ENCODE assay signal across 20 cellular contexts in genomic region chr1:94305704-94306103, GRCh38.
A peak's percentile ranks its signal among the peaks of the same experiment; 100 is the strongest.
DNase-seq lines count a peak whose midpoint lies in the region; ATAC-seq and TF ChIP-seq lines count a peak whose summit lies in the region.
"Had no signal": no experiment of that assay in that cellular context is flagged by ENCODE, and none has a peak within 500 bp of the region (broad histone marks: within the 10 kb centered on the region; RNA-seq: fewer than 3 reads in every experiment).

No MANE protein-coding gene starts in this region.

- H3K27me3 ChIP-seq in MG63: no peaks in the 10 kb centered on the region
- peaks cover 4% of the 10 kb centered on the region for H3K27me3 ChIP-seq in effector memory CD4-positive, alpha-beta T cell (replicated peaks; ENCODE audit: control insufficient read depth, insufficient read depth, low read length, poor library complexity, severe bottlenecking)
- H3K27me3 ChIP-seq: colonic mucosa, SJSA1 had no signal

- no peak overlapping the region for H3K4me3 Mint-ChIP-seq in nephron
- H3K4me3 Mint-ChIP-seq in activated CD4-positive, alpha-beta memory T cell treated with anti-CD3 and anti-CD28 coated beads for 36 hours: no peak overlapping the region
- H3K4me3 Mint-ChIP-seq in Calu3 (ENCODE audit: low read depth, unreplicated experiment): no peak overlapping the region
- H3K4me3 Mint-ChIP-seq: CD8-positive, alpha-beta T cell; immature natural killer cell; mesothelial cell of epicardium; stimulated activated naive CD8-positive, alpha-beta T cell treated with anti-CD3 and anti-CD28 coated beads, Interleukin-15, amount 100 ng/mL, for 72 hours had no signal

- H3K27ac ChIP-seq in coronary artery: peak overlapping the region; percentile 54 to 65
- H3K27ac ChIP-seq in effector memory CD4-positive, alpha-beta T cell (ENCODE audit: insufficient read depth, low read length, poor library complexity, severe bottlenecking): no peak overlapping the region
- H3K27ac ChIP-seq: colonic mucosa, SJSA1 had no signal

- CTCF ChIA-PET in activated CD4-positive, alpha-beta memory T cell treated with anti-CD3 and anti-CD28 coated beads for 36 hours (lab: Charles Lee): no interaction called here
- CTCF ChIA-PET in Calu3 (lab: Charles Lee): no interaction called here

- no peak for TF ChIP-seq CTCF in AG09319 (IDR thresholded peaks at IDR 0.05; ENCODE audit: low read depth, low read length)
- TF ChIP-seq CTCF in coronary artery (IDR thresholded peaks at IDR 0.05): no peak
- no peak for TF ChIP-seq CTCF in nephron (IDR thresholded peaks at IDR 0.05; ENCODE audit: unreplicated experiment in 3 of 3)
- TF ChIP-seq CTCF in Calu3 (IDR thresholded peaks at IDR 0.05; ENCODE audit: unreplicated experiment): no peak

- H3K9me3 Mint-ChIP-seq in nephron (no peaks in the 10 kb centered on the region), Calu3 (ENCODE audit: low read depth, unreplicated experiment) (no peaks in the 10 kb centered on the region)
- H3K9me3 Mint-ChIP-seq in activated CD4-positive, alpha-beta memory T cell treated with anti-CD3 and anti-CD28 coated beads for 36 hours: no peaks in the 10 kb centered on the region
- H3K9me3 Mint-ChIP-seq: CD8-positive, alpha-beta T cell; immature natural killer cell; mesothelial cell of epicardium; stimulated activated naive CD8-positive, alpha-beta T cell treated with anti-CD3 and anti-CD28 coated beads, Interleukin-15, amount 100 ng/mL, for 72 hours had no signal

- BruUV-seq in Calu3 (replicated peaks; lab: Mats Ljungman, UMichigan): no TSS peak

- H3K9me3 ChIP-seq in MG63: no peaks in the 10 kb centered on the region
- H3K9me3 ChIP-seq in effector memory CD4-positive, alpha-beta T cell (ENCODE audit: control insufficient read depth, low read length): no peaks in the 10 kb centered on the region
- H3K9me3 ChIP-seq: colonic mucosa, SJSA1 had no signal

- POLR2A ChIA-PET in activated CD4-positive, alpha-beta memory T cell treated with anti-CD3 and anti-CD28 coated beads for 36 hours (lab: Charles Lee): no interaction called here

- ATAC-seq in HG03354 (IDR thresholded peaks at IDR 0.05; ENCODE audit: poor library complexity, severe bottlenecking, unreplicated experiment): no peak
- ATAC-seq: CD8-positive, alpha-beta T cell; right cardiac atrium; stimulated activated naive CD8-positive, alpha-beta T cell treated with anti-CD3 and anti-CD28 coated beads, Interleukin-15, amount 100 ng/mL, for 72 hours had no signal

- DNase-seq in AG09319 (ENCODE audit: extremely low read depth, low read depth) (peak; percentile 85), MG63 (peak; percentile 64), coronary artery (ENCODE audit: low spot score) (no peak), Calu3 (no peak)
- DNase-seq in activated CD4-positive, alpha-beta memory T cell treated with anti-CD3 and anti-CD28 coated beads for 36 hours: no peak
- DNase-seq in effector memory CD4-positive, alpha-beta T cell: no peak
- DNase-seq: activated CD4-positive, CD25-positive, alpha-beta regulatory T cell treated with anti-CD3 and anti-CD28 coated beads, Interleukin-2, amount 50 U/mL, for 72 hours; activated effector memory CD4-positive, alpha-beta T cell treated with Interleukin-2 at 50 U/mL for 16 hours; amygdala; CD8-positive, alpha-beta T cell; colonic mucosa; immature natural killer cell; NCI-H187 treated with DMSO at 0.1 percent for 48 hours; NCI-H446 treated with DMSO at 0.1 percent for 48 hours; right cardiac atrium; stimulated activated naive CD8-positive, alpha-beta T cell treated with anti-CD3 and anti-CD28 coated beads, Interleukin-15, amount 100 ng/mL, for 72 hours had no signal

- H3K4me1 Mint-ChIP-seq in nephron (peaks cover 15% of the 10 kb centered on the region), Calu3 (ENCODE audit: low read depth, unreplicated experiment) (peaks cover 45% of the 10 kb centered on the region)
- no peaks in the 10 kb centered on the region for H3K4me1 Mint-ChIP-seq in activated CD4-positive, alpha-beta memory T cell treated with anti-CD3 and anti-CD28 coated beads for 36 hours (ENCODE audit: low read depth)
- H3K4me1 Mint-ChIP-seq: immature natural killer cell; stimulated activated naive CD8-positive, alpha-beta T cell treated with anti-CD3 and anti-CD28 coated beads, Interleukin-15, amount 100 ng/mL, for 72 hours had no signal

- no peaks in the 10 kb centered on the region; the same call in none of the 2 replicates for H3K36me3 ChIP-seq in MG63
- no peaks in the 10 kb centered on the region for H3K36me3 ChIP-seq in effector memory CD4-positive, alpha-beta T cell (ENCODE audit: control insufficient read depth, insufficient read depth, low read length)
- H3K36me3 ChIP-seq: colonic mucosa, SJSA1 had no signal

- H3K27me3 Mint-ChIP-seq in nephron (ENCODE audit: low read depth) (no peaks in the 10 kb centered on the region), Calu3 (ENCODE audit: unreplicated experiment) (no peaks in the 10 kb centered on the region)
- H3K27me3 Mint-ChIP-seq in activated CD4-positive, alpha-beta memory T cell treated with anti-CD3 and anti-CD28 coated beads for 36 hours: peaks cover 19% of the 10 kb centered on the region

- H3K36me3 Mint-ChIP-seq in nephron (ENCODE audit: low read depth) (no peaks in the 10 kb centered on the region), Calu3 (ENCODE audit: insufficient read depth, unreplicated experiment) (no peaks in the 10 kb centered on the region)
- H3K36me3 Mint-ChIP-seq in activated CD4-positive, alpha-beta memory T cell treated with anti-CD3 and anti-CD28 coated beads for 36 hours: no peaks in the 10 kb centered on the region
- H3K36me3 Mint-ChIP-seq: CD8-positive, alpha-beta T cell; immature natural killer cell; mesothelial cell of epicardium had no signal

- intact Hi-C loops in activated CD4-positive, alpha-beta memory T cell treated with anti-CD3 and anti-CD28 coated beads for 36 hours (cut with micrococcal nuclease): no loop called here
- intact Hi-C loops in Calu3 (cut with micrococcal nuclease; ENCODE audit: unreplicated experiment): no loop called here

- H3K27ac Mint-ChIP-seq in nephron: peak overlapping the region in 2 of 3 experiments; percentile 4 to 6
- no peak overlapping the region for H3K27ac Mint-ChIP-seq in activated CD4-positive, alpha-beta memory T cell treated with anti-CD3 and anti-CD28 coated beads for 36 hours
- no peak overlapping the region for H3K27ac Mint-ChIP-seq in Calu3 (ENCODE audit: unreplicated experiment)
- H3K27ac Mint-ChIP-seq: CD8-positive, alpha-beta T cell; immature natural killer cell; mesothelial cell of epicardium; stimulated activated naive CD8-positive, alpha-beta T cell treated with anti-CD3 and anti-CD28 coated beads, Interleukin-15, amount 100 ng/mL, for 72 hours had no signal

- no peaks in the 10 kb centered on the region for H3K4me1 ChIP-seq in effector memory CD4-positive, alpha-beta T cell (ENCODE audit: control insufficient read depth, insufficient read depth, low read length, poor library complexity, severe bottlenecking)
- H3K4me1 ChIP-seq: colonic mucosa had no signal

- no peak overlapping the region for H3K4me3 ChIP-seq in MG63
- no peak overlapping the region for H3K4me3 ChIP-seq in coronary artery
- H3K4me3 ChIP-seq in effector memory CD4-positive, alpha-beta T cell (ENCODE audit: insufficient read depth, low read depth, low read length, poor library complexity, severe bottlenecking): no peak overlapping the region
- H3K4me3 ChIP-seq: colonic mucosa, SJSA1 had no signal

Comparison
In these comparisons a context has a peak if more than half of its experiments do, and no peak if none do; other contexts are left out.
1. DNase-seq: peak in AG09319 (single experiment) and MG63 (single experiment); none in coronary artery (single experiment), activated CD4-positive, alpha-beta memory T cell treated with anti-CD3 and anti-CD28 coated beads for 36 hours (single experiment), effector memory CD4-positive, alpha-beta T cell (0 of 3) and Calu3 (single experiment).
2. H3K27ac Mint-ChIP-seq: peak in nephron (2 of 3); none in activated CD4-positive, alpha-beta memory T cell treated with anti-CD3 and anti-CD28 coated beads for 36 hours (single experiment) and Calu3 (single experiment).